Comparison of ENCODE assay signal across 36 cellular contexts in the genomic region with DNA sequence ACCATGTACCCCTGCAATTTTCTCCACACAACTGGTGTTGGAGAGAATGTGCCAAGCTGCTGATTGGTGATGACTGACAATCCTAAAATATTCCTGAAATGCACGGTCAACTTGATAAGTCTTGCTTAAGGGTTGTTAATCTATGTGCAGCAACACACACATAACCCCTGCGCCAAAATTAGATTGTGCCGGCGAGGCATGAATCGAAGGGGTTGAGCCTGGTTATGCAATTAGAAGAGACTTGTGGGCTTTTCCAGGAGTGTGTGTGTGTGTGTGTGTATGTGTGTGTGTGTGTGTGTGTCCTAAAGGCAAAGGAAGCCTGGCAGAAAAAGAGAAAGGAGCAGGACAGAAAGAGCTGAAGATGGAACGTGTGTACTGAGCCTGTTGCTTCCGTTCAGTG. TPM values are rescaled to one million over a fixed set of nuclear protein-coding genes. Genes with fewer than 3 reads are reported as not detected.
"Had no signal": no experiment of that assay in that cellular context is flagged by ENCODE, and none has a peak within 500 bp of the region (broad histone marks: within the 10 kb centered on the region; RNA-seq: fewer than 3 reads in every experiment).

No MANE protein-coding gene starts in this region.

- H3K9me3 Mint-ChIP-seq: activated CD4-positive, alpha-beta T cell treated with anti-CD3 and anti-CD28 coated beads, Interleukin-2, amount 10 ng/mL, durations not matched to agents 7 days and 5 days; activated naive CD4-positive, alpha-beta T cell treated with anti-CD3 and anti-CD28 coated beads for 36 hours; activated naive CD8-positive, alpha-beta T cell treated with anti-CD3 and anti-CD28 coated beads for 36 hours; activated T-cell treated with anti-CD3 and anti-CD28 coated beads, Interleukin-2, amount 50 U/mL, for 24 hours; T-helper 1 cell treated with Interleukin-12 subunit alpha and Interleukin-12 subunit beta and Interleukin-4 antibody, amounts not matched to agents 30 μg/mL and 1 μg/mL, for 36 hours; T-helper 2 cell treated with Interferon-gamma antibody and Interleukin-4, amounts not matched to agents 5 μg/mL and 100 μg/mL, for 36 hours; WTC11 had no signal

- H3K4me3 Mint-ChIP-seq: activated CD4-positive, alpha-beta memory T cell treated with anti-CD3 and anti-CD28 coated beads, Interleukin-2, amount 10 ng/mL, durations not matched to agents 7 days and 5 days; activated CD4-positive, alpha-beta T cell treated with anti-CD3 and anti-CD28 coated beads for 36 hours; activated CD4-positive, alpha-beta T cell treated with anti-CD3 and anti-CD28 coated beads, Interleukin-2, amount 10 ng/mL, durations not matched to agents 7 days and 5 days; activated CD8-positive, alpha-beta memory T cell treated with anti-CD3 and anti-CD28 coated beads, Interleukin-2, amount 10 ng/mL, durations not matched to agents 7 days and 5 days; activated CD8-positive, alpha-beta T cell treated with anti-CD3 and anti-CD28 coated beads, Interleukin-2, amount 10 ng/mL, durations not matched to agents 7 days and 5 days; activated naive CD4-positive, alpha-beta T cell treated with anti-CD3 and anti-CD28 coated beads for 36 hours; activated naive CD8-positive, alpha-beta T cell treated with anti-CD3 and anti-CD28 coated beads for 36 hours; activated T-cell treated with anti-CD3 and anti-CD28 coated beads, Interleukin-2, amount 50 U/mL, for 24 hours; central memory CD8-positive, alpha-beta T cell; T-helper 1 cell treated with Interleukin-12 subunit alpha and Interleukin-12 subunit beta and Interleukin-4 antibody, amounts not matched to agents 30 μg/mL and 1 μg/mL, for 36 hours; T-helper 2 cell treated with Interferon-gamma antibody and Interleukin-4, amounts not matched to agents 5 μg/mL and 100 μg/mL, for 36 hours; WTC11 had no signal

- H3K27me3 ChIP-seq: brain microvascular endothelial cell, breast epithelium had no signal

- H3K4me1 ChIP-seq: adrenal gland, body of pancreas, breast epithelium had no signal

- H3K9me3 ChIP-seq: adrenal gland, body of pancreas, breast epithelium had no signal

- ATAC-seq: activated CD4-positive, alpha-beta T cell treated with anti-CD3 and anti-CD28 coated beads for 36 hours; activated CD4-positive, CD25-positive, alpha-beta regulatory T cell treated with anti-CD3 and anti-CD28 coated beads, Interleukin-2, amount 50 U/mL, for 24 hours; activated CD8-positive, alpha-beta memory T cell treated with anti-CD3 and anti-CD28 coated beads, Interleukin-2, amount 10 ng/mL, durations not matched to agents 7 days and 5 days; activated CD8-positive, alpha-beta T cell treated with anti-CD3 and anti-CD28 coated beads, Interleukin-2, amount 10 ng/mL, durations not matched to agents 7 days and 5 days; activated naive CD4-positive, alpha-beta T cell treated with anti-CD3 and anti-CD28 coated beads, Interleukin-2, amount 50 U/mL, for 72 hours; body of pancreas; WTC11 had no signal

- H3K4me1 Mint-ChIP-seq: activated CD4-positive, alpha-beta memory T cell treated with anti-CD3 and anti-CD28 coated beads, Interleukin-2, amount 10 ng/mL, durations not matched to agents 7 days and 5 days; activated CD4-positive, alpha-beta T cell treated with anti-CD3 and anti-CD28 coated beads for 36 hours; activated CD4-positive, alpha-beta T cell treated with anti-CD3 and anti-CD28 coated beads, Interleukin-2, amount 10 ng/mL, durations not matched to agents 7 days and 5 days; activated CD8-positive, alpha-beta memory T cell treated with anti-CD3 and anti-CD28 coated beads, Interleukin-2, amount 10 ng/mL, durations not matched to agents 7 days and 5 days; activated naive CD8-positive, alpha-beta T cell treated with anti-CD3 and anti-CD28 coated beads for 36 hours; central memory CD8-positive, alpha-beta T cell; WTC11 had no signal

- DNase-seq: activated CD4-positive, alpha-beta memory T cell treated with anti-CD3 and anti-CD28 coated beads, Interleukin-2, amount 10 ng/mL, durations not matched to agents 7 days and 5 days; activated CD4-positive, alpha-beta T cell treated with anti-CD3 and anti-CD28 coated beads for 1 hour; activated CD4-positive, alpha-beta T cell treated with anti-CD3 and anti-CD28 coated beads for 36 hours; activated CD4-positive, alpha-beta T cell treated with anti-CD3 and anti-CD28 coated beads for 48 hours; activated CD4-positive, alpha-beta T cell treated with anti-CD3 and anti-CD28 coated beads, Interleukin-2, amount 10 ng/mL, durations not matched to agents 7 days and 5 days; activated CD4-positive, alpha-beta T cell treated with anti-CD3 and anti-CD28 coated beads, Interleukin-2, amount 50 U/mL, for 48 hours; activated CD4-positive, CD25-positive, alpha-beta regulatory T cell; activated CD8-positive, alpha-beta memory T cell treated with anti-CD3 and anti-CD28 coated beads for 24 hours; activated CD8-positive, alpha-beta memory T cell treated with anti-CD3 and anti-CD28 coated beads, Interleukin-2, amount 50 U/mL, for 48 hours; activated CD8-positive, alpha-beta T cell treated with anti-CD3 and anti-CD28 coated beads, Interleukin-2, amount 10 ng/mL, durations not matched to agents 7 days and 5 days; activated effector memory CD4-positive, alpha-beta T cell treated with anti-CD3 and anti-CD28 coated beads, Interleukin-2, amount 50 U/mL, for 16 hours; activated gamma-delta T cell treated with Interleukin-2 at 50 U/mL for 16 hours; activated naive CD4-positive, alpha-beta T cell; activated naive CD4-positive, alpha-beta T cell treated with anti-CD3 and anti-CD28 coated beads for 36 hours; activated naive CD4-positive, alpha-beta T cell treated with anti-CD3 and anti-CD28 coated beads, Interleukin-2, amount 50 U/mL, for 16 hours; activated naive CD8-positive, alpha-beta T cell treated with anti-CD3 and anti-CD28 coated beads for 36 hours; activated T-cell treated with anti-CD3 and anti-CD28 coated beads, Interleukin-2, amount 50 U/mL, for 24 hours; activated T-cell treated with anti-CD3 and anti-CD28 coated beads, Interleukin-2, amount 50 U/mL, for 48 hours; amniotic stem cell; body of pancreas; brain microvascular endothelial cell; caudate nucleus; cerebellar nuclear complex; T-helper 1 cell; T-helper 2 cell; T-helper 9 cell had no signal

- H3K27ac Mint-ChIP-seq: activated CD4-positive, alpha-beta memory T cell treated with anti-CD3 and anti-CD28 coated beads, Interleukin-2, amount 10 ng/mL, durations not matched to agents 7 days and 5 days; activated CD4-positive, alpha-beta T cell treated with anti-CD3 and anti-CD28 coated beads for 36 hours; activated CD4-positive, alpha-beta T cell treated with anti-CD3 and anti-CD28 coated beads, Interleukin-2, amount 10 ng/mL, durations not matched to agents 7 days and 5 days; activated CD8-positive, alpha-beta memory T cell treated with anti-CD3 and anti-CD28 coated beads, Interleukin-2, amount 10 ng/mL, durations not matched to agents 7 days and 5 days; activated CD8-positive, alpha-beta T cell treated with anti-CD3 and anti-CD28 coated beads, Interleukin-2, amount 10 ng/mL, durations not matched to agents 7 days and 5 days; activated naive CD4-positive, alpha-beta T cell treated with anti-CD3 and anti-CD28 coated beads for 36 hours; activated naive CD4-positive, alpha-beta T cell treated with anti-CD3 and anti-CD28 coated beads, Interleukin-2, amount 50 U/mL, for 72 hours; activated naive CD8-positive, alpha-beta T cell treated with anti-CD3 and anti-CD28 coated beads for 36 hours; activated T-cell treated with anti-CD3 and anti-CD28 coated beads, Interleukin-2, amount 50 U/mL, for 24 hours; T-helper 1 cell treated with Interleukin-12 subunit alpha and Interleukin-12 subunit beta and Interleukin-4 antibody, amounts not matched to agents 30 μg/mL and 1 μg/mL, for 36 hours; T-helper 2 cell treated with Interferon-gamma antibody and Interleukin-4, amounts not matched to agents 5 μg/mL and 100 μg/mL, for 36 hours; WTC11 had no signal

- H3K27ac ChIP-seq: adrenal gland, body of pancreas, brain microvascular endothelial cell, breast epithelium, VCaP had no signal

- H3K36me3 Mint-ChIP-seq: activated CD8-positive, alpha-beta memory T cell treated with anti-CD3 and anti-CD28 coated beads, Interleukin-2, amount 10 ng/mL, durations not matched to agents 7 days and 5 days; activated naive CD8-positive, alpha-beta T cell treated with anti-CD3 and anti-CD28 coated beads for 36 hours; WTC11 had no signal

- H3K27me3 Mint-ChIP-seq: activated CD4-positive, alpha-beta memory T cell treated with anti-CD3 and anti-CD28 coated beads, Interleukin-2, amount 10 ng/mL, durations not matched to agents 7 days and 5 days; activated CD4-positive, alpha-beta T cell treated with anti-CD3 and anti-CD28 coated beads, Interleukin-2, amount 10 ng/mL, durations not matched to agents 7 days and 5 days; activated CD8-positive, alpha-beta memory T cell treated with anti-CD3 and anti-CD28 coated beads, Interleukin-2, amount 10 ng/mL, durations not matched to agents 7 days and 5 days had no signal

- H3K36me3 ChIP-seq: adrenal gland, brain microvascular endothelial cell, breast epithelium had no signal

- H3K4me3 ChIP-seq: adrenal gland, body of pancreas, breast epithelium had no signal

RNA-seq across cellular contexts. Expression of a gene that starts 22.3 kb away (rescaled TPM):
- total RNA-seq: activated CD4-positive, alpha-beta memory T cell treated with anti-CD3 and anti-CD28 coated beads, Interleukin-2, amount 10 ng/mL, durations not matched to agents 7 days and 5 days; activated CD4-positive, alpha-beta T cell treated with anti-CD3 and anti-CD28 coated beads for 36 hours; activated CD4-positive, alpha-beta T cell treated with anti-CD3 and anti-CD28 coated beads, Interleukin-2, amount 10 ng/mL, durations not matched to agents 7 days and 5 days; activated CD8-positive, alpha-beta memory T cell treated with anti-CD3 and anti-CD28 coated beads, Interleukin-2, amount 10 ng/mL, durations not matched to agents 7 days and 5 days; activated CD8-positive, alpha-beta T cell treated with anti-CD3 and anti-CD28 coated beads, Interleukin-2, amount 10 ng/mL, durations not matched to agents 7 days and 5 days; activated naive CD4-positive, alpha-beta T cell treated with anti-CD3 and anti-CD28 coated beads for 36 hours; activated naive CD4-positive, alpha-beta T cell treated with anti-CD3 and anti-CD28 coated beads, Interleukin-2, amount 50 U/mL, for 72 hours; activated naive CD8-positive, alpha-beta T cell treated with anti-CD3 and anti-CD28 coated beads for 36 hours had no signal
